8 cellular contexts compared by ENCODE assay signal in the genomic region with DNA sequence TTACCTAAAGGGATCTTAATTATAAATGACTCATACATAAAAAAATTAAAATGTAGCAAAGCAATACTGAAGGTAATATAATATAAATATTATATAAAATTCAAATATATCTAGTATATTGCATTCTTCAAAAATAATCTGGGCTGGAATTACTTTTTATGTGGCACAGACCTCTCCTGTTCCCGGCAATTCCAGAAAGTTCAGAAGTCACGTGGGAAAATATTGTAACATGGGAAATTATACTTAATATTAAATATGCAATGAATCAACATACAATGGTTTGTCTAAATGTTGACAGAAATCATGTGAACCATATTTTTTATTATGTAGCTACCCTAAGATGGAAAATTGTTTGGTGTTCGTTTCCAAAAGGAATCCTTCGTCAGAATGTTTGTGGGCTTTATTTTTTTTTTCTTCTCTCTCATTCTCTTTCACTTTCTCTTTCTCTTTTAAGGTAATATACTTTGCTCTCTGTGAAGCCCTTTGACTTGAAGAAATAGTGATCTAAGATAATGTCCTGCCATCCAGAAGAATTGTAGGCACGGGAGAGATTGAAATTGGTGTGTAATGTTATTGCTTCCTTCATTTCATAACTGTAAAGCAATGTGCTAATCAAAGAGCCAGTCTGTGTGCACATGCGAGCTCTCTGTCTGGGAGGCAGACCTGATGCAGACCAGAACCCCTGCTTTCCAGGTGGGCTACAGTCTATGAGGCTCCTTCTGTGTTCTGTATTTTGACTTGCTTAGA.
DNase-seq lines count a peak whose midpoint lies in the region; ATAC-seq and TF ChIP-seq lines count a peak whose summit lies in the region.

No MANE protein-coding gene starts in this region.

- no peak overlapping the region for H3K9ac ChIP-seq in Karpas-422 (ENCODE audit: low read length)
- no peak overlapping the region for H3K9ac ChIP-seq in parathyroid adenoma

- H3K36me3 ChIP-seq in GM06990 (ENCODE audit: control insufficient read depth, insufficient read depth, low read length) (no peaks in the 10 kb centered on the region), Karpas-422 (ENCODE audit: insufficient read depth, low read length) (no peaks in the 10 kb centered on the region), parathyroid adenoma (ENCODE audit: control insufficient read depth, insufficient read depth, low read length) (no peaks in the 10 kb centered on the region)

- peak overlapping the region; percentile 45 for H3K4me3 ChIP-seq in GM06990 (replicated peaks; ENCODE audit: low read depth, low read length)
- H3K4me3 ChIP-seq in Karpas-422 (ENCODE audit: low read length): peak overlapping the region; percentile 22; the same call in 1 of the 2 replicates
- peak overlapping the region; percentile 50 for H3K4me3 ChIP-seq in choroid plexus epithelial cell (ENCODE audit: low read depth, low read length)
- peak overlapping the region; percentile 27 for H3K4me3 ChIP-seq in parathyroid adenoma (ENCODE audit: low read depth, low read length)

- H3K9me3 ChIP-seq in Karpas-422 (ENCODE audit: low read length) (peaks cover 16% of the 10 kb centered on the region), parathyroid adenoma (ENCODE audit: control insufficient read depth, low read length) (no peaks in the 10 kb centered on the region)

- TF ChIP-seq CTCF in GM06990 (IDR thresholded peaks at IDR 0.05; ENCODE audit: insufficient read depth, low read length, poor library complexity, severe bottlenecking) (no peak), choroid plexus epithelial cell (conservative IDR thresholded peaks at IDR 0.05; ENCODE audit: low read depth, low read length) (no peak), parathyroid adenoma (IDR thresholded peaks at IDR 0.05) (no peak)

- no peak overlapping the region for H3K27ac ChIP-seq in Karpas-422 (ENCODE audit: low read length)
- H3K27ac ChIP-seq in parathyroid adenoma: no peak overlapping the region

- H3K79me2 ChIP-seq in Karpas-422 (ENCODE audit: low read length): no peaks in the 10 kb centered on the region
- no peaks in the 10 kb centered on the region for H3K79me2 ChIP-seq in parathyroid adenoma

- H3K27me3 ChIP-seq in GM06990 (replicated peaks; ENCODE audit: control insufficient read depth, insufficient read depth, low read length) (no peaks in the 10 kb centered on the region), Karpas-422 (ENCODE audit: low read length) (no peaks in the 10 kb centered on the region), parathyroid adenoma (ENCODE audit: control insufficient read depth, insufficient read depth, low read length) (no peaks in the 10 kb centered on the region)

- no peak overlapping the region for H2AFZ ChIP-seq in Karpas-422 (ENCODE audit: low read length)
- H2AFZ ChIP-seq in parathyroid adenoma: peak overlapping the region; percentile 34

- H3K9me2 ChIP-seq in Karpas-422 (replicated peaks; ENCODE audit: insufficient read depth, low read length): no peaks in the 10 kb centered on the region

- H4K20me1 ChIP-seq in Karpas-422 (ENCODE audit: insufficient read depth, low read depth, low read length): no peaks in the 10 kb centered on the region

- DNase-seq in GM06990 (ENCODE audit: extremely low read depth, insufficient read length) (no peak), Karpas-422 (no peak), choroid plexus epithelial cell (ENCODE audit: low read depth) (peak; percentile 20), NCI-H524 (lab: John Stamatoyannopoulos, UW) (no peak)

- no peak for ATAC-seq in HG02571 (IDR thresholded peaks at IDR 0.05; ENCODE audit: unreplicated experiment)
- ATAC-seq in HG02588 (IDR thresholded peaks at IDR 0.05; ENCODE audit: unreplicated experiment): no peak
- no peak for ATAC-seq in HG03135 (IDR thresholded peaks at IDR 0.05; ENCODE audit: unreplicated experiment)

- H3K4me2 ChIP-seq in Karpas-422 (ENCODE audit: low read depth, low read length, poor library complexity, severe bottlenecking) (no peak overlapping the region), parathyroid adenoma (ENCODE audit: low read length) (no peak overlapping the region)

- H3K4me1 ChIP-seq in Karpas-422 (ENCODE audit: low read length) (no peaks in the 10 kb centered on the region), parathyroid adenoma (no peaks in the 10 kb centered on the region)
